In the genomic region with DNA sequence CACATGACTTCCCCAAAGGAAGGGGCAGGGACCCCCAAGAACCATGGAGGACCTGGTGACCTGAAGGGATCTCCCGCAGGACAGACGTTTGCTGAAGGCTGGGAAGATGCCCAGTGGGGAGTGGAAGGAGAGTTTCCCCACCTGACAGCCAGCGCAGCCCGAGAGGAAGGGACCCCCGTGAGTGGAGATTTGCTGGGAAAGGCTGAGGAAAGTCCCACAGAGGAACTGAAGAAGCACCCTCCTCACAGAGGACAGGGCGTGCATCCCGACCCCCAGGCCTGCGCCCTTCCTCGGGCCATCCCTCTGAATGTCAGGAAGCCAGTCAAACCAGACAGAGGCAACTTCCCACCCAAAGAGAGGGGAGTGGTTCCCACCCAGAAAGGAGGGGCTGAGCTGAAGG, we compare ENCODE assay signal across 5 cellular contexts.
"Had no signal": no experiment of that assay in that cellular context is flagged by ENCODE, and none has a peak within 500 bp of the region (broad histone marks: within the 10 kb centered on the region; RNA-seq: fewer than 3 reads in every experiment).

No MANE protein-coding gene starts in this region.

- H3K27ac Mint-ChIP-seq: IgD-negative memory B cell had no signal

- H3K4me3 ChIP-seq: K562 had no signal

- H3K9me3 Mint-ChIP-seq: IgD-negative memory B cell had no signal

- H3K27ac ChIP-seq: HL-60 had no signal

- ATAC-seq: HepG2, K562 had no signal

- DNase-seq: IMR-90 had no signal

- H3K36me3 Mint-ChIP-seq: IgD-negative memory B cell had no signal
